ENCODE assay signal across 8 cellular contexts in genomic region chr15:74240002-74240568, GRCh38. TPM values are rescaled to one million over a fixed set of nuclear protein-coding genes. Genes with fewer than 3 reads are reported as not detected.
DNase-seq lines count a peak whose midpoint lies in the region; ATAC-seq and TF ChIP-seq lines count a peak whose summit lies in the region.

No MANE protein-coding gene starts in this region.

- H3K27me3 ChIP-seq in lower lobe of right lung (ENCODE audit: low read depth), result peaks cover 3% of the 10 kb centered on the region

- H3K9me3 ChIP-seq in lower lobe of right lung, result no peaks in the 10 kb centered on the region

- no peak overlapping the region for H3K4me3 Mint-ChIP-seq in activated T-helper 2 cell treated with anti-CD3 and anti-CD28 coated beads, Interferon-gamma antibody, Interleukin-2, Interleukin-4, amounts not matched to agents 10 μg/mL and 5 μg/mL and 100 μg/mL, durations not matched to agents 14 hours and 24 hours and 36 hours (ENCODE audit: low read depth)

- H3K4me1 Mint-ChIP-seq in activated T-helper 2 cell treated with anti-CD3 and anti-CD28 coated beads, Interferon-gamma antibody, Interleukin-2, Interleukin-4, amounts not matched to agents 10 μg/mL and 5 μg/mL and 100 μg/mL, durations not matched to agents 14 hours and 24 hours and 36 hours (ENCODE audit: low read depth), result no peaks in the 10 kb centered on the region

- no peak overlapping the region for H3K27ac Mint-ChIP-seq in activated T-helper 2 cell treated with anti-CD3 and anti-CD28 coated beads, Interferon-gamma antibody, Interleukin-2, Interleukin-4, amounts not matched to agents 10 μg/mL and 5 μg/mL and 100 μg/mL, durations not matched to agents 14 hours and 24 hours and 36 hours

- intact Hi-C loops in lower lobe of right lung (cut with DNase I), result no loop called here
- intact Hi-C loops in activated T-helper 2 cell treated with anti-CD3 and anti-CD28 coated beads, Interferon-gamma antibody, Interleukin-2, Interleukin-4, amounts not matched to agents 10 μg/mL and 5 μg/mL and 100 μg/mL, durations not matched to agents 14 hours and 24 hours and 36 hours (cut with micrococcal nuclease), result no loop called here

- H3K4me3 ChIP-seq in choroid plexus epithelial cell (ENCODE audit: low read depth, low read length) (no peak overlapping the region), lower lobe of right lung (no peak overlapping the region)

- no peaks in the 10 kb centered on the region for H3K36me3 Mint-ChIP-seq in activated T-helper 2 cell treated with anti-CD3 and anti-CD28 coated beads, Interferon-gamma antibody, Interleukin-2, Interleukin-4, amounts not matched to agents 10 μg/mL and 5 μg/mL and 100 μg/mL, durations not matched to agents 14 hours and 24 hours and 36 hours (ENCODE audit: low read depth)

- peaks cover 25% of the 10 kb centered on the region for H3K4me1 ChIP-seq in lower lobe of right lung

- H3K27ac ChIP-seq in lower lobe of right lung, result peak overlapping the region; percentile 53

- no peaks in the 10 kb centered on the region for H3K9me3 Mint-ChIP-seq in activated T-helper 2 cell treated with anti-CD3 and anti-CD28 coated beads, Interferon-gamma antibody, Interleukin-2, Interleukin-4, amounts not matched to agents 10 μg/mL and 5 μg/mL and 100 μg/mL, durations not matched to agents 14 hours and 24 hours and 36 hours

- ATAC-seq in lower lobe of right lung (peak; percentile 74 to 78), HG03135 (IDR thresholded peaks at IDR 0.05; ENCODE audit: unreplicated experiment) (no peak), HG02798 (IDR thresholded peaks at IDR 0.05; ENCODE audit: poor library complexity, unreplicated experiment) (no peak)

- peak; percentile 51 for TF ChIP-seq CTCF in choroid plexus epithelial cell (conservative IDR thresholded peaks at IDR 0.05; ENCODE audit: low read depth, low read length)
- peak; percentile 57 for TF ChIP-seq CTCF in lower lobe of right lung (IDR thresholded peaks at IDR 0.05)

- no peaks in the 10 kb centered on the region for H3K36me3 ChIP-seq in lower lobe of right lung

- DNase-seq in H4 (ENCODE audit: low spot score), result peak; percentile 99
- peak; percentile 97 to 99 for DNase-seq in NCI-H524 (lab: John Stamatoyannopoulos, UW)
- peak; percentile 63 for DNase-seq in choroid plexus epithelial cell (ENCODE audit: low read depth)
- peak; percentile 86 for DNase-seq in lower lobe of right lung
- no peak for DNase-seq in effector CD4-positive, alpha-beta T cell
- no peak for DNase-seq in activated T-helper 2 cell treated with anti-CD3 and anti-CD28 coated beads, Interferon-gamma antibody, Interleukin-2, Interleukin-4, amounts not matched to agents 10 μg/mL and 5 μg/mL and 100 μg/mL, durations not matched to agents 14 hours and 24 hours and 36 hours (ENCODE audit: low spot score)

- peaks cover 12% of the 10 kb centered on the region for H3K27me3 Mint-ChIP-seq in activated T-helper 2 cell treated with anti-CD3 and anti-CD28 coated beads, Interferon-gamma antibody, Interleukin-2, Interleukin-4, amounts not matched to agents 10 μg/mL and 5 μg/mL and 100 μg/mL, durations not matched to agents 14 hours and 24 hours and 36 hours (ENCODE audit: low read depth)

RNA-seq across cellular contexts. Expression of gene CCDC33, which starts 4.0 kb away (rescaled TPM):
- total RNA-seq in H4 (2014; rRNA removed; shearing (Covaris generic)), result 2.0 and 2.8 TPM in 2 replicates
- 5.9 TPM for total RNA-seq in lower lobe of right lung
- total RNA-seq in activated T-helper 2 cell treated with anti-CD3 and anti-CD28 coated beads, Interferon-gamma antibody, Interleukin-2, Interleukin-4, amounts not matched to agents 10 μg/mL and 5 μg/mL and 100 μg/mL, durations not matched to agents 14 hours and 24 hours and 36 hours, result not detected in 2 replicates

RNA-seq across cellular contexts. Expression of gene STRA6, which starts 37.5 kb away (rescaled TPM):
- total RNA-seq in H4 (2014; rRNA removed; shearing (Covaris generic)), result 12.9 and 16.8 TPM in 2 replicates
- total RNA-seq in lower lobe of right lung, result not detected
- not detected in 2 replicates for total RNA-seq in activated T-helper 2 cell treated with anti-CD3 and anti-CD28 coated beads, Interferon-gamma antibody, Interleukin-2, Interleukin-4, amounts not matched to agents 10 μg/mL and 5 μg/mL and 100 μg/mL, durations not matched to agents 14 hours and 24 hours and 36 hours

Comparison
In these comparisons a context has a peak if more than half of its experiments do, and no peak if none do; other contexts are left out.
1. DNase-seq: peak in H4 (single experiment), NCI-H524 (2 of 2), choroid plexus epithelial cell (single experiment) and lower lobe of right lung (single experiment); none in effector CD4-positive, alpha-beta T cell (single experiment) and activated T-helper 2 cell treated with anti-CD3 and anti-CD28 coated beads, Interferon-gamma antibody, Interleukin-2, Interleukin-4, amounts not matched to agents 10 μg/mL and 5 μg/mL and 100 μg/mL, durations not matched to agents 14 hours and 24 hours and 36 hours (single experiment).
2. ATAC-seq: peak in lower lobe of right lung (2 of 2); none in HG03135 (single experiment) and HG02798 (single experiment).
3. RNA of gene STRA6, which starts 37.5 kb away (total RNA-seq): 12.9 to 16.8 TPM in H4; not detected in lower lobe of right lung (single experiment) and not detected in activated T-helper 2 cell treated with anti-CD3 and anti-CD28 coated beads, Interferon-gamma antibody, Interleukin-2, Interleukin-4, amounts not matched to agents 10 μg/mL and 5 μg/mL and 100 μg/mL, durations not matched to agents 14 hours and 24 hours and 36 hours; every median in the first group is over 10 times any median in the second.